In the genomic region with DNA sequence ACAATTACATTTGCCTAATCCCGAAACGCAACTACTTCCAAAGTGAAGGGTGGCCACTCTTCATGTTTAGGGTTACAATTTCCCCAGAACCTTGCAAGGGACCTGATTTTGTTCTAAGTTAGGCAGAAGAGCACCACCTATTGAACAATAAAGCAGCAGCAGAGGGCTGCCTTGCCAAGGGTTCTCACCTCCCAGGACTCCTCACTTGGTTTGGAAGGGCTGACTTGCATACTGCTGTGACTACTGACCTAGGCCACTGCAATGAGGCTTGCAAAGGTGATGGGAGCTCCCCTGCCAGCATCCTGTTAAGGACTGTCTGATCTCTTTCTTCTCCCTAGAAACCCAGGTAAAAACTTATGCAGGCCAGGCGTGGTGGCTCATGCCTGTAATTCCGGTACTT, we compare ENCODE assay signal across 1 cellular context.
TF ChIP-seq lines count a peak whose summit lies in the region.

No MANE protein-coding gene starts in this region.

TF ChIP-seq in A549, 52 proteins besides CTCF, POLR2A, EP300 and RAD21:
- TF ChIP-seq MYC (IDR thresholded peaks at IDR 0.05; ENCODE audit: borderline replicate concordance, low read length) (no peak), ZC3H11A (IDR thresholded peaks at IDR 0.05) (no peak), SMC3 (IDR thresholded peaks at IDR 0.05) (no peak), HEYL (CRISPR knock-in tag; IDR thresholded peaks at IDR 0.05) (no peak), RFX5 (IDR thresholded peaks at IDR 0.05) (no peak)
- TF ChIP-seq, protein P1, sequence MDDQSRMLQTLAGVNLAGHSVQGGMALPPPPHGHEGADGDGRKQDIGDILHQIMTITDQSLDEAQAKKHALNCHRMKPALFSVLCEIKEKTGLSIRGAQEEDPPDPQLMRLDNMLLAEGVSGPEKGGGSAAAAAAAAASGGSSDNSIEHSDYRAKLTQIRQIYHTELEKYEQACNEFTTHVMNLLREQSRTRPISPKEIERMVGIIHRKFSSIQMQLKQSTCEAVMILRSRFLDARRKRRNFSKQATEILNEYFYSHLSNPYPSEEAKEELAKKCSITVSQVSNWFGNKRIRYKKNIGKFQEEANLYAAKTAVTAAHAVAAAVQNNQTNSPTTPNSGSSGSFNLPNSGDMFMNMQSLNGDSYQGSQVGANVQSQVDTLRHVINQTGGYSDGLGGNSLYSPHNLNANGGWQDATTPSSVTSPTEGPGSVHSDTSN (IDR thresholded peaks at IDR 0.05) = no peak
TF ChIP-seq in A549: peak in this region for 0.
